6 cellular contexts compared by ENCODE assay signal in the genomic region with DNA sequence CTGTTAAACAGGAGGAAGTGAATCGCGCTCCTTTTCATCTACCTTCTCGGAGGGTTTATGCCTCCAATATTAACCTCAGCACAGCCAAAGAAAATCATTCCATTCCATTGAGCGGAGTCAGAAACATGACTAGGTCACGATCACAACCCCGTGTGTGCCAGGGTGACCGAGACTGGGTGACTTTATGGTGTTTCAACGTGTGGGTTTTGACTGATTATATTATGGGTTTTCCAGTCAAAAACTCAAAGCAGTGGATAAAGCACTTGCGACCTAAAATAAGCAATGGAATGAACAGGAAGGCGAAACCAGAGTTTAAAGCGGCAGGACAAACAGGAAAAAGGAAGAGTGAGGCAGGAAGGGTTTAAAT. TPM values are rescaled to one million over a fixed set of nuclear protein-coding genes. Genes with fewer than 3 reads are reported as not detected.
DNase-seq lines count a peak whose midpoint lies in the region; TF ChIP-seq lines count a peak whose summit lies in the region.

No MANE protein-coding gene starts in this region.

- WGBS in iPS DF 6.9 (ENCODE audit: insufficient coverage, insufficient read length) = no CpG with 5 or more reads among the region's 11 CpGs

- peaks cover 26% of the 10 kb centered on the region; the same call in 1 of the 2 replicates for H3K9me3 ChIP-seq in NT2/D1 (ENCODE audit: insufficient read depth, low read length)
- H3K9me3 ChIP-seq in iPS DF 6.9 (ENCODE audit: control insufficient read depth, insufficient read depth, low read length) = no peaks in the 10 kb centered on the region; the same call in 1 of the 2 replicates

- peaks cover 2% of the 10 kb centered on the region for H3K4me1 ChIP-seq in NT2/D1 (ENCODE audit: insufficient read depth, insufficient read length)
- H3K4me1 ChIP-seq in iPS DF 6.9 (ENCODE audit: control insufficient read depth, insufficient read depth, low read length) = peaks cover 2% of the 10 kb centered on the region; the same call in 1 of the 2 replicates

- H3K27ac ChIP-seq in 22Rv1 (peak overlapping the region; percentile 83), iPS DF 6.9 (ENCODE audit: low read length) (no peak overlapping the region)

- H3K36me3 ChIP-seq in NT2/D1 (ENCODE audit: insufficient read depth, insufficient read length, low read length) (no peaks in the 10 kb centered on the region), iPS DF 6.9 (ENCODE audit: control insufficient read depth, insufficient read depth, low read length) (peaks cover 5% of the 10 kb centered on the region; the same call in 1 of the 2 replicates)

- peak overlapping the region; percentile 36 for H3K4me3 ChIP-seq in NT2/D1 (ENCODE audit: insufficient read length, low read depth)
- peak overlapping the region; percentile 34; the same call in 1 of the 2 replicates for H3K4me3 ChIP-seq in iPS DF 6.9 (ENCODE audit: low read length)

- H3K9ac ChIP-seq in NT2/D1 (ENCODE audit: insufficient read length, low read depth) = peak overlapping the region; percentile 74

- H3K27me3 ChIP-seq in NT2/D1 (ENCODE audit: insufficient read depth, insufficient read length) (no peaks in the 10 kb centered on the region), iPS DF 6.9 (ENCODE audit: control insufficient read depth, insufficient read depth, low read length) (no peaks in the 10 kb centered on the region)

- DNase-seq in NT2/D1 (ENCODE audit: low read depth, low spot score) = no peak
- no peak for DNase-seq in iPS DF 6.9 (ENCODE audit: low read depth, low spot score)
- no peak for DNase-seq in SHP77 treated with DMSO at 0.1 percent for 48 hours (lab: John Stamatoyannopoulos, UW)
- no peak for DNase-seq in DMS153 treated with DMSO at 0.1 percent for 48 hours (lab: John Stamatoyannopoulos, UW; ENCODE audit: unreplicated experiment)
- DNase-seq in cerebellum (ENCODE audit: low spot score) = no peak

- TF ChIP-seq CTCF in 22Rv1 (IDR thresholded peaks at IDR 0.05) = no peak

RNA-seq across cellular contexts. Expression of a gene that starts 1.4 kb away (rescaled TPM):
- total RNA-seq in cerebellum = 6.5 TPM

RNA-seq across cellular contexts. Expression of a gene that starts 10.6 kb away (rescaled TPM):
- 0.54 TPM for total RNA-seq in cerebellum

RNA-seq across cellular contexts. Expression of a gene that starts 34.6 kb away (rescaled TPM):
- 44.0 TPM for total RNA-seq in cerebellum

RNA-seq across cellular contexts. Expression of a gene that starts 35.5 kb away (rescaled TPM):
- total RNA-seq in cerebellum = 18.1 TPM
